In the genomic region with DNA sequence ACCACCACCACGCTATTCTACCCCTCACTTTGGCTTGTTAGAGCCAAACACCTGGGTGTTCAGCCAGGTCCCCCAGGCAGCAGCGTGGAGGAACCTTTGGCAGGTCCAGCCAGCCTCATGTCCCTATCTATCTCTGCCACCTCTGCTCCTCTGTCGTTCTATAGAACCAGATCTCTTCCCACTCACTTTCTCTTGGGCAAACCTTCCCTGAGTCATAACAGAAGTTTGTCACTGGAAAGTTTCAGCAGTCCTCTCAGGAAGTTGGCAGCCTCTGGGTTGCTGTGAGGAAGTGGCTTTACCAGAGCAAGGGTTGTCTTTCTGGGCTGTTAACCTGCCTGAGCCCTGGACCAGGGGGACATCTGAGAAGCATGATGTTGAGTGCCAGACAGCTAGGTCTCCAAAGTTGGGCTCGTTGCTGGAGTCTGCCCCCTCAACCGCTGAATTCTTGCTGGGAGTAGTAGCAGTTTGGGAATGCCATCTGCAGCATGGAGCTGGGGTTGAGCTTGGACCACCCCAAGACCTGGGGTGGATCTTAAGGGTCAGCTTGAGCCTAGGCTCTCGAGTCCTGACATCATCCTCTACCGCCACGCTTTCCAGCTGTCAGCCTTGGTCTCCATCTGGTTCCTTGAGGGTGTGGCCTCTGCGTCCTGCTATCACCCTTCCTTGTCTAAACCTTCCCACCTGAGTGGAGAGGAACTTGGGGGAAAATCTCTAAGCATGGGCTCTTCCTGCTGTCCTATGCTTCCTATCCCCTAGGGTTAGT, we compare ENCODE assay signal across 8 cellular contexts. TPM values are rescaled to one million over a fixed set of nuclear protein-coding genes. Genes with fewer than 3 reads are reported as not detected.
DNase-seq lines count a peak whose midpoint lies in the region; TF ChIP-seq lines count a peak whose summit lies in the region.

No MANE protein-coding gene starts in this region.

- TF ChIP-seq CTCF in colonic mucosa (IDR thresholded peaks at IDR 0.05) (no peak), type B pancreatic cell (conservative IDR thresholded peaks at IDR 0.05) (no peak), GM13977 (IDR thresholded peaks at IDR 0.05; ENCODE audit: extremely low read depth, insufficient read depth, missing control alignments) (no peak)

- peak overlapping the region; percentile 71 to 90 for H3K4ac ChIP-seq in mesenchymal stem cell (ENCODE audit: low read depth in 1 of 2, low read length in 2 of 2)

- H3K9me3 ChIP-seq in SK-N-MC (ENCODE audit: low read depth, low read length) (no peaks in the 10 kb centered on the region), colonic mucosa (no peaks in the 10 kb centered on the region), mesenchymal stem cell (ENCODE audit: control insufficient read depth, low read length) (no peaks in the 10 kb centered on the region)

- H4K91ac ChIP-seq in mesenchymal stem cell (ENCODE audit: low read length) = peak overlapping the region; percentile 45

- peak overlapping the region; percentile 44; the same call in 1 of the 2 replicates for H3K27ac ChIP-seq in SK-N-MC
- peak overlapping the region; percentile 95 for H3K27ac ChIP-seq in colonic mucosa
- H3K27ac ChIP-seq in mesenchymal stem cell (ENCODE audit: low read length, poor library complexity, severe bottlenecking) = peak overlapping the region; percentile 71

- H3K4me3 ChIP-seq in H7 (ENCODE audit: insufficient read depth, low read depth, low read length) (peak overlapping the region; percentile 93), SK-N-MC (peak overlapping the region; percentile 97), colonic mucosa (peak overlapping the region; percentile 91), mesenchymal stem cell (ENCODE audit: insufficient read depth in 1 of 2, low read depth in 1 of 2, low read length in 2 of 2) (peak overlapping the region; percentile 83 to 92)

- in situ Hi-C loops in GM13977 (cut with MboI; ENCODE audit: low pct_unique_long_range_greater_than_20kb, low sequenced_read_pairs, unreplicated experiment) = no loop called here

- H2BK5ac ChIP-seq in mesenchymal stem cell (ENCODE audit: low read depth, low read length, poor library complexity, severe bottlenecking) = no peak overlapping the region

- peaks cover 21% of the 10 kb centered on the region for H3K36me3 Mint-ChIP-seq in type B pancreatic cell

- peak overlapping the region; percentile 72 to 90 for H3K18ac ChIP-seq in mesenchymal stem cell (ENCODE audit: low read depth in 1 of 2, low read length in 2 of 2)

- peak overlapping the region; percentile 85 for H2BK120ac ChIP-seq in mesenchymal stem cell (ENCODE audit: low read depth, low read length)

- peak overlapping the region; percentile 70 for H2BK15ac ChIP-seq in mesenchymal stem cell (ENCODE audit: low read depth, poor library complexity, severe bottlenecking)

- peak overlapping the region; percentile 83 for H4K8ac ChIP-seq in mesenchymal stem cell (ENCODE audit: low read length)

- peak; percentile 61 for DNase-seq in AG08395 (ENCODE audit: low spot score)
- DNase-seq in H7 = peak; percentile 64
- no peak for DNase-seq in SK-N-MC (ENCODE audit: low read depth, low spot score)
- peak; percentile 66 for DNase-seq in colonic mucosa
- peak; percentile 89 for DNase-seq in mesenchymal stem cell
- DNase-seq in type B pancreatic cell (ENCODE audit: extremely low spot score, unreplicated experiment) = no peak
- DNase-seq in GM13977 (ENCODE audit: low spot score) = no peak
- DNase-seq in ureter (ENCODE audit: low spot score) = no peak

- H3K9ac ChIP-seq in SK-N-MC (ENCODE audit: insufficient read length) = peak overlapping the region; percentile 76
- peak overlapping the region; percentile 84 to 86 for H3K9ac ChIP-seq in colonic mucosa (ENCODE audit: low read depth in 2 of 2, low read length in 2 of 2)
- H3K9ac ChIP-seq in mesenchymal stem cell (ENCODE audit: low read length) = peak overlapping the region; percentile 84

- H2BK12ac ChIP-seq in mesenchymal stem cell (ENCODE audit: low read length in 2 of 2) = peak overlapping the region; percentile 62 to 64

- peaks cover 46% of the 10 kb centered on the region for H3K4me1 Mint-ChIP-seq in type B pancreatic cell (ENCODE audit: unreplicated experiment)

- H3K27me3 ChIP-seq in H7 (ENCODE audit: control insufficient read depth, insufficient read depth, low read length) = no peaks in the 10 kb centered on the region
- H3K27me3 ChIP-seq in colonic mucosa = no peaks in the 10 kb centered on the region
- H3K27me3 ChIP-seq in mesenchymal stem cell (ENCODE audit: control insufficient read depth in 1 of 2, insufficient read depth in 1 of 2, low read length in 2 of 2) = no peaks in the 10 kb centered on the region

- peak overlapping the region in 1 of 2 experiments; percentile 50 for H3K14ac ChIP-seq in mesenchymal stem cell (ENCODE audit: low read length in 2 of 2)

- H3K4me1 ChIP-seq in colonic mucosa = peaks cover 28% of the 10 kb centered on the region
- H3K4me1 ChIP-seq in mesenchymal stem cell (ENCODE audit: control insufficient read depth, insufficient read depth, low read depth, low read length) = peaks cover 43% of the 10 kb centered on the region

- H3K27ac Mint-ChIP-seq in type B pancreatic cell = peak overlapping the region; percentile 89

- H3K23ac ChIP-seq in mesenchymal stem cell (ENCODE audit: low read length in 2 of 2) = no peak overlapping the region

- H2AK5ac ChIP-seq in mesenchymal stem cell (ENCODE audit: low read length, severe bottlenecking) = peak overlapping the region; percentile 69

- peak overlapping the region; percentile 95 for H3K4me3 Mint-ChIP-seq in type B pancreatic cell

- H3K36me3 ChIP-seq in H7 (replicated peaks; ENCODE audit: control insufficient read depth, insufficient read depth, low read length) = peaks cover 31% of the 10 kb centered on the region
- H3K36me3 ChIP-seq in SK-N-MC (ENCODE audit: insufficient read depth, low read length) = peaks cover 41% of the 10 kb centered on the region
- H3K36me3 ChIP-seq in colonic mucosa = peaks cover 7% of the 10 kb centered on the region
- H3K36me3 ChIP-seq in mesenchymal stem cell (ENCODE audit: control insufficient read depth in 1 of 2, insufficient read depth in 2 of 2, low read depth in 1 of 2, low read length in 2 of 2) = peaks cover 29 to 37% of the 10 kb centered on the region in 2 experiments

- H3K4me2 ChIP-seq in mesenchymal stem cell (ENCODE audit: low read length, poor library complexity, severe bottlenecking) = peak overlapping the region; percentile 77

- H3K9me3 Mint-ChIP-seq in type B pancreatic cell = no peaks in the 10 kb centered on the region

- H3K27me3 Mint-ChIP-seq in type B pancreatic cell = no peaks in the 10 kb centered on the region

- WGBS in mesenchymal stem cell = 83% methylated on average over 7 of the region's 9 CpGs

- peaks cover 17% of the 10 kb centered on the region for H3K79me1 ChIP-seq in mesenchymal stem cell (replicated peaks; ENCODE audit: low read length, poor library complexity, severe bottlenecking)

- intact Hi-C loops in colonic mucosa (cut with DNase I) = no loop called here

- H2AFZ ChIP-seq in mesenchymal stem cell (ENCODE audit: low read depth, low read length) = no peak overlapping the region

RNA-seq across cellular contexts. Expression of gene SH3BGRL3, which starts 0.9 kb away (rescaled TPM):
- 40.8 and 56.7 TPM in 2 replicates for total RNA-seq in H7 (2014; rRNA removed; shearing (Covaris generic))
- total RNA-seq in colonic mucosa (100 to 1,000 TPM; 361 to 478 TPM), type B pancreatic cell (ENCODE audit: low replicate concordance) (78.1 and 105 TPM in 2 replicates), ureter (145 TPM)
- polyA plus RNA-seq in mesenchymal stem cell (2013, experiment 1 of 2) = 416 TPM
- 422 TPM for polyA plus RNA-seq in mesenchymal stem cell (2013, experiment 2 of 2)

RNA-seq across cellular contexts. Expression of gene UBXN11, which starts 27.4 kb away (rescaled TPM):
- 13.4 and 14.6 TPM in 2 replicates for total RNA-seq in H7 (2014; rRNA removed; shearing (Covaris generic))
- 10 to 100 TPM in 1 of 2 donors, 1 to 10 TPM in 1; 8.7 to 25.7 TPM for total RNA-seq in colonic mucosa
- 8.0 TPM for polyA plus RNA-seq in mesenchymal stem cell (2013, experiment 1 of 2)
- polyA plus RNA-seq in mesenchymal stem cell (2013, experiment 2 of 2) = 8.1 TPM
- 27.1 and 50.5 TPM in 2 replicates for total RNA-seq in type B pancreatic cell (ENCODE audit: low replicate concordance)
- 30.3 TPM for total RNA-seq in ureter

RNA-seq across cellular contexts. Expression of gene CD52, which starts 38.7 kb away (rescaled TPM):
- total RNA-seq in H7 (2014; rRNA removed; shearing (Covaris generic)) = 5.1 and 8.3 TPM in 2 replicates
- total RNA-seq in colonic mucosa (10 to 100 TPM in 1 of 2 donors, 1 to 10 TPM in 1; 9.4 to 13.1 TPM), type B pancreatic cell (ENCODE audit: low replicate concordance) (0.75 and 0.93 TPM in 2 replicates), ureter (9.8 TPM)
- 0.26 TPM for polyA plus RNA-seq in mesenchymal stem cell (2013, experiment 1 of 2)
- not detected for polyA plus RNA-seq in mesenchymal stem cell (2013, experiment 2 of 2)

RNA-seq across cellular contexts. Expression of gene CEP85, which starts 45.0 kb away (rescaled TPM):
- total RNA-seq in H7 (2014; rRNA removed; shearing (Covaris generic)) = 60.1 and 69.7 TPM in 2 replicates
- total RNA-seq in colonic mucosa = 10 to 100 TPM; 10.7 to 18.8 TPM
- polyA plus RNA-seq in mesenchymal stem cell (2013, experiment 1 of 2) = 5.2 TPM
- polyA plus RNA-seq in mesenchymal stem cell (2013, experiment 2 of 2) = 5.4 TPM
- total RNA-seq in type B pancreatic cell (ENCODE audit: low replicate concordance) = 15.9 and 26.8 TPM in 2 replicates
- total RNA-seq in ureter = 13.1 TPM

Comparison
In these comparisons a context has a peak if more than half of its experiments do, and no peak if none do; other contexts are left out.
1. DNase-seq: peak in AG08395 (single experiment), H7 (single experiment), colonic mucosa (single experiment) and mesenchymal stem cell (single experiment); none in SK-N-MC (single experiment), type B pancreatic cell (single experiment), GM13977 (single experiment) and ureter (single experiment).
2. H3K27ac ChIP-seq: peak in every context shown above with its lines; median percentile 95 in colonic mucosa; 71 in mesenchymal stem cell; 44 in SK-N-MC.
3. Peak in every context shown above with its lines, with median percentiles within 50 percentile points of each other: H3K4me3 ChIP-seq and H3K9ac ChIP-seq.